In the genomic region with DNA sequence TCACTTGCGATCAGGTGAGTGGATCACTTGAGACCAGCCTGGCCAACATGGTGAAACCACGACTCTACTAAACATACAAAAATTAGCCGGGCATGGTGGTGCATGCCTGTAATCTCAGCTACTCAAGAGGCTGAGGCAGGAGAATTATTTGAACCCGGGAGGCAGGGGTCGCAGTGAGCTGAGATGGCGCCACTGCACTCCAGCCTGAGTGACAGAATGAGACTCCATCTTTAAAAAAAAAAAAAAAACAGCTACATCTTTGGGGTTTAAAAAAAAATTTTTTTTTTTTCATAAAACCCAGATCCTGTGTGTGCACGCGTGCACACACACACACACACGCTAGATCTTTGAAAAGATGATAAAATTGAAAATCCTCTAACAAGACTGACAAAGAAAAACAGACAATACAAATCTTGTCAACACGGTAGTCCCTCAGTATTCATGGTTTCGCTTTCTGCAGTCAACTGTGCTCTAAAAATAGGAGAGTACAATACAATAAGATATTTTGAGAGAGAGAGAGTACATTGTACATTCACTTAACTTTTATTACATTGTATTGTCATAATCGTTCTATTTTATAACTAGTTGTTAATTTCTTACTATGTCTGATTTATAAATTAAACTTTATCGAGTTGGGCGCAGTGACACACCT, we compare ENCODE assay signal across 24 cellular contexts.
"Had no signal": no experiment of that assay in that cellular context is flagged by ENCODE, and none has a peak within 500 bp of the region (broad histone marks: within the 10 kb centered on the region; RNA-seq: fewer than 3 reads in every experiment).

No MANE protein-coding gene starts in this region.

- H3K27me3 Mint-ChIP-seq: naive thymus-derived CD4-positive, alpha-beta T cell; stimulated activated memory B cell treated with anti-CD40 and anti-IgM and Interleukin-4, amounts not matched to agents 10 μg/mL and 1 μg/mL and 100 μg/mL, for 72 hours had no signal

- FAIRE-seq: islet of Langerhans had no signal

- H3K4me1 Mint-ChIP-seq: mesothelial cell of epicardium had no signal

- H3K9me3 ChIP-seq: mucosa of descending colon, prostate gland, suprapubic skin, upper lobe of right lung, uterus had no signal

- H3K9ac ChIP-seq: neural progenitor cell had no signal

- H3K4me1 ChIP-seq: prostate gland, right atrium auricular region, suprapubic skin, transverse colon, upper lobe of right lung, uterus had no signal

- H3K27ac Mint-ChIP-seq: mesothelial cell of epicardium; neural progenitor cell; stimulated activated memory B cell treated with anti-CD40 and anti-IgM and Interleukin-4, amounts not matched to agents 10 μg/mL and 1 μg/mL and 100 μg/mL, for 72 hours had no signal

- DNase-seq: effector memory CD4-positive, alpha-beta T cell; erythroblast; esophagus squamous epithelium; foreskin melanocyte; glutamatergic neuron; heart right ventricle; hippocampal formation; mesenchymal stem cell; mucosa of descending colon; naive thymus-derived CD4-positive, alpha-beta T cell; stimulated activated CD4-positive, alpha-beta T cell treated with anti-CD3 and anti-CD28 coated beads, Interleukin-4, amount 100 ng/mL, for 4 hours; stimulated activated naive CD8-positive, alpha-beta T cell treated with anti-CD3 and anti-CD28 coated beads, Interleukin-15, Interleukin-2, amounts not matched to agents 100 U/mL and 50 U/mL, for 24 hours; transverse colon; upper lobe of right lung; uterus had no signal

- H3K4me3 ChIP-seq: coronary artery, esophagus squamous epithelium, mucosa of descending colon, neural progenitor cell, prostate gland, right atrium auricular region, suprapubic skin, transverse colon, upper lobe of right lung, uterus had no signal

- H2AFZ ChIP-seq: neural progenitor cell had no signal

- H3K27ac ChIP-seq: coronary artery, esophagus squamous epithelium, heart right ventricle, neural progenitor cell, prostate gland, right atrium auricular region, suprapubic skin, transverse colon, upper lobe of right lung, uterus had no signal

- ATAC-seq: mucosa of descending colon; naive thymus-derived CD4-positive, alpha-beta T cell; sciatic nerve; stimulated activated memory B cell treated with anti-CD40 and anti-IgM and Interleukin-4, amounts not matched to agents 10 μg/mL and 1 μg/mL and 100 μg/mL, for 72 hours; stimulated activated naive CD8-positive, alpha-beta T cell treated with anti-CD3 and anti-CD28 coated beads, Interleukin-15, Interleukin-2, amounts not matched to agents 100 U/mL and 50 U/mL, for 24 hours; upper lobe of right lung had no signal

- H3K4me3 Mint-ChIP-seq: mesothelial cell of epicardium; naive thymus-derived CD4-positive, alpha-beta T cell; neural progenitor cell; stimulated activated memory B cell treated with anti-CD40 and anti-IgM and Interleukin-4, amounts not matched to agents 10 μg/mL and 1 μg/mL and 100 μg/mL, for 72 hours had no signal

- H3K27me3 ChIP-seq: esophagus squamous epithelium, heart right ventricle, neural progenitor cell, right atrium auricular region, suprapubic skin, transverse colon, upper lobe of right lung, uterus had no signal

- H3K36me3 ChIP-seq: neural progenitor cell, prostate gland, right atrium auricular region, suprapubic skin, transverse colon, upper lobe of right lung, uterus had no signal

- H3K4me2 ChIP-seq: neural progenitor cell had no signal
